10 cellular contexts compared by ENCODE assay signal in genomic region chr4:7779194-7779768, GRCh38.
A peak's percentile ranks its signal among the peaks of the same experiment; 100 is the strongest.
DNase-seq lines count a peak whose midpoint lies in the region; ATAC-seq and TF ChIP-seq lines count a peak whose summit lies in the region.
"Had no signal": no experiment of that assay in that cellular context is flagged by ENCODE, and none has a peak within 500 bp of the region (broad histone marks: within the 10 kb centered on the region; RNA-seq: fewer than 3 reads in every experiment).

No MANE protein-coding gene starts in this region.

- H3K4me1 ChIP-seq in left lung (peaks cover 6 to 17% of the 10 kb centered on the region in 2 donors), transverse colon (peaks cover 0 to 62% (median 32%) of the 10 kb centered on the region in 4 donors)

- DNase-seq in activated naive CD4-positive, alpha-beta T cell treated with anti-CD3 and anti-CD28 coated beads for 36 hours = no peak
- no peak for DNase-seq in activated naive CD4-positive, alpha-beta T cell treated with Interleukin-2 at 50 U/mL for 16 hours
- DNase-seq in left lung (no peak), transverse colon (no peak), DMS79 treated with DMSO at 0.1 percent for 48 hours (lab: John Stamatoyannopoulos, UW) (no peak)
- DNase-seq in activated CD4-positive, CD25-positive, alpha-beta regulatory T cell treated with anti-CD3 and anti-CD28 coated beads, Interleukin-2, amount 50 U/mL, for 72 hours = no peak
- DNase-seq: effector CD4-positive, alpha-beta T cell; NCI-H226 had no signal

- no peak for TF ChIP-seq POLR2A in transverse colon (IDR thresholded peaks at IDR 0.05)

- TF ChIP-seq CTCF in left lung (IDR thresholded peaks at IDR 0.05) (no peak), transverse colon (IDR thresholded peaks at IDR 0.05) (no peak)

- 69% methylated on average over 2 to 11 of the region's 11 CpGs for WGBS in transverse colon (ENCODE audit: low coverage in 1 of 2), 2 donors

- H3K4me3 Mint-ChIP-seq in activated naive CD4-positive, alpha-beta T cell treated with anti-CD3 and anti-CD28 coated beads for 36 hours = no peak overlapping the region

- H3K9me3 ChIP-seq in left lung (no peaks in the 10 kb centered on the region), transverse colon (no peaks in the 10 kb centered on the region)

- in situ Hi-C loops in transverse colon (cut with MboI; ENCODE audit: low pct_ligation_motif_present in 1 of 4, low pct_unique_long_range_greater_than_20kb in 1 of 4, low sequenced_read_pairs in 3 of 4) = no loop called here

- peaks cover 48% of the 10 kb centered on the region for H3K4me1 Mint-ChIP-seq in activated naive CD4-positive, alpha-beta T cell treated with anti-CD3 and anti-CD28 coated beads for 36 hours (ENCODE audit: low read depth)

- H3K27ac Mint-ChIP-seq in activated naive CD4-positive, alpha-beta T cell treated with anti-CD3 and anti-CD28 coated beads for 36 hours = peak overlapping the region; percentile 15

- intact Hi-C loops in activated naive CD4-positive, alpha-beta T cell treated with anti-CD3 and anti-CD28 coated beads for 36 hours (cut with micrococcal nuclease) = no loop called here
- intact Hi-C loops in left lung (cut with DNase I) = no loop called here
- intact Hi-C loops in transverse colon (cut with DNase I; ENCODE audit: low total_unique reads) = loop anchor here (10.0 kb wide), 1 partner anchor 156 kb away; the partner anchor contains the start of gene AFAP1

- ATAC-seq in left lung = peak; percentile 18
- no peak for ATAC-seq in HG03439 (IDR thresholded peaks at IDR 0.05; ENCODE audit: unreplicated experiment)

- no peaks in the 10 kb centered on the region for H3K27me3 Mint-ChIP-seq in activated naive CD4-positive, alpha-beta T cell treated with anti-CD3 and anti-CD28 coated beads for 36 hours (ENCODE audit: low read depth)

- TF ChIP-seq EP300 in transverse colon (IDR thresholded peaks at IDR 0.05; ENCODE audit: low read depth) = no peak

- H3K36me3 Mint-ChIP-seq in activated naive CD4-positive, alpha-beta T cell treated with anti-CD3 and anti-CD28 coated beads for 36 hours (ENCODE audit: low read depth) = peaks cover 4% of the 10 kb centered on the region

- H3K36me3 ChIP-seq in left lung (peaks cover 0 to 30% of the 10 kb centered on the region in 2 donors), transverse colon (peaks cover 0 to 4% (median 0%) of the 10 kb centered on the region in 4 donors)

- no peaks in the 10 kb centered on the region for H3K27me3 ChIP-seq in left lung
- H3K27me3 ChIP-seq in transverse colon = no peaks in the 10 kb centered on the region

- H3K27ac ChIP-seq in cingulate gyrus (ENCODE audit: low read depth, low read length) (peak overlapping the region; percentile 39), left lung (peak overlapping the region; percentile 13 to 43), transverse colon (peak overlapping the region; percentile 54 to 77 (median 62))

- H3K9me3 Mint-ChIP-seq in activated naive CD4-positive, alpha-beta T cell treated with anti-CD3 and anti-CD28 coated beads for 36 hours = no peaks in the 10 kb centered on the region

- CTCF ChIA-PET in activated naive CD4-positive, alpha-beta T cell treated with anti-CD3 and anti-CD28 coated beads for 36 hours (lab: Charles Lee) = interaction anchor here (0.8 to 2.4 kb wide), 5 partner anchors 10 to 208 kb away, joined by 3 to 12 read pairs (median 6); no protein-coding TSS in a partner anchor

- H3K4me3 ChIP-seq in left lung (no peak overlapping the region), transverse colon (peak overlapping the region in 1 of 4 donors; percentile 4)
